In genomic region chr5:5695266-5695665, GRCh38 we compare ENCODE assay signal across 20 cellular contexts.
"Had no signal": no experiment of that assay in that cellular context is flagged by ENCODE, and none has a peak within 500 bp of the region (broad histone marks: within the 10 kb centered on the region; RNA-seq: fewer than 3 reads in every experiment).

No MANE protein-coding gene starts in this region.

- DNase-seq: dermis blood vessel endothelial cell; esophagus squamous epithelium; foreskin fibroblast; glutamatergic neuron; left colon; mesendoderm; naive thymus-derived CD4-positive, alpha-beta T cell; nephron progenitor cell; retina; right lobe of liver; stimulated activated CD4-positive, alpha-beta T cell treated with anti-CD3 and anti-CD28 coated beads, Interleukin-4, amount 100 ng/mL, for 1 hour; stimulated activated CD8-positive, alpha-beta memory T cell treated with anti-CD3 and anti-CD28 coated beads, Interleukin-4, amount 100 ng/mL, for 48 hours; stimulated activated naive CD8-positive, alpha-beta T cell treated with anti-CD3 and anti-CD28 coated beads, Interleukin-15, Interleukin-2, amounts not matched to agents 100 U/mL and 50 U/mL, for 24 hours; tibial artery; upper lobe of left lung had no signal

- H3K36me3 ChIP-seq: esophagus squamous epithelium, gastroesophageal sphincter, prostate gland, right lobe of liver, tibial artery, upper lobe of left lung, vagina had no signal

- H3K4me1 ChIP-seq: esophagus squamous epithelium, gastroesophageal sphincter, parathyroid adenoma, prostate gland, right lobe of liver, tibial artery, upper lobe of left lung had no signal

- H3K27ac Mint-ChIP-seq: naive thymus-derived CD4-positive, alpha-beta T cell; nephron progenitor cell; stimulated activated effector memory CD8-positive, alpha-beta T cell treated with anti-CD3 and anti-CD28 coated beads, Interleukin-12 subunit alpha, Interleukin-12 subunit beta, amount 100 ng/mL, for 72 hours had no signal

- H3K9me3 Mint-ChIP-seq: stimulated activated effector memory CD8-positive, alpha-beta T cell treated with anti-CD3 and anti-CD28 coated beads, Interleukin-12 subunit alpha, Interleukin-12 subunit beta, amount 100 ng/mL, for 72 hours had no signal

- H3K36me3 Mint-ChIP-seq: naive thymus-derived CD4-positive, alpha-beta T cell; stimulated activated effector memory CD8-positive, alpha-beta T cell treated with anti-CD3 and anti-CD28 coated beads, Interleukin-12 subunit alpha, Interleukin-12 subunit beta, amount 100 ng/mL, for 72 hours had no signal

- H3K4me3 ChIP-seq: esophagus squamous epithelium, gastroesophageal sphincter, prostate gland, right lobe of liver, tibial artery, upper lobe of left lung, vagina had no signal

- H2AFZ ChIP-seq: parathyroid adenoma had no signal

- H3K4me3 Mint-ChIP-seq: naive thymus-derived CD4-positive, alpha-beta T cell; nephron progenitor cell; stimulated activated effector memory CD8-positive, alpha-beta T cell treated with anti-CD3 and anti-CD28 coated beads, Interleukin-12 subunit alpha, Interleukin-12 subunit beta, amount 100 ng/mL, for 72 hours had no signal

- H3K27me3 ChIP-seq: esophagus squamous epithelium, gastroesophageal sphincter, right lobe of liver, tibial artery, upper lobe of left lung, vagina had no signal

- H3K9me3 ChIP-seq: gastroesophageal sphincter, prostate gland, upper lobe of left lung, vagina had no signal

- ATAC-seq: gastroesophageal sphincter; left colon; naive thymus-derived CD4-positive, alpha-beta T cell; stimulated activated effector memory CD8-positive, alpha-beta T cell treated with anti-CD3 and anti-CD28 coated beads, Interleukin-12 subunit alpha, Interleukin-12 subunit beta, amount 100 ng/mL, for 72 hours; stimulated activated naive CD8-positive, alpha-beta T cell treated with anti-CD3 and anti-CD28 coated beads, Interleukin-15, Interleukin-2, amounts not matched to agents 100 U/mL and 50 U/mL, for 24 hours had no signal

- H3K9ac ChIP-seq: parathyroid adenoma had no signal

- H3K27ac ChIP-seq: esophagus squamous epithelium, gastroesophageal sphincter, parathyroid adenoma, prostate gland, right lobe of liver, tibial artery, upper lobe of left lung, vagina had no signal

- H3K4me1 Mint-ChIP-seq: naive thymus-derived CD4-positive, alpha-beta T cell; stimulated activated effector memory CD8-positive, alpha-beta T cell treated with anti-CD3 and anti-CD28 coated beads, Interleukin-12 subunit alpha, Interleukin-12 subunit beta, amount 100 ng/mL, for 72 hours had no signal

- H3K79me2 ChIP-seq: parathyroid adenoma had no signal
